ENCODE assay signal across 10 cellular contexts in genomic region chr1:12177156-12177998, GRCh38. TPM values are rescaled to one million over a fixed set of nuclear protein-coding genes. Genes with fewer than 3 reads are reported as not detected.
DNase-seq lines count a peak whose midpoint lies in the region; ATAC-seq and TF ChIP-seq lines count a peak whose summit lies in the region.
"Had no signal": no experiment of that assay in that cellular context is flagged by ENCODE, and none has a peak within 500 bp of the region (broad histone marks: within the 10 kb centered on the region; RNA-seq: fewer than 3 reads in every experiment).

No MANE protein-coding gene starts in this region.

- TF ChIP-seq CTCF in gastroesophageal sphincter (IDR thresholded peaks at IDR 0.05) (no peak), stomach (IDR thresholded peaks at IDR 0.05) (no peak)

- ATAC-seq in gastroesophageal sphincter (no peak), HG02870 (IDR thresholded peaks at IDR 0.05; ENCODE audit: unreplicated experiment) (no peak)

- H3K9me3 ChIP-seq in gastroesophageal sphincter, result no peaks in the 10 kb centered on the region
- H3K9me3 ChIP-seq in stomach, result no peaks in the 10 kb centered on the region

- H3K9me3 Mint-ChIP-seq in activated CD4-positive, alpha-beta T cell treated with anti-CD3 and anti-CD28 coated beads, Interleukin-2, amount 10 ng/mL, durations not matched to agents 24 days and 14 days, result no peaks in the 10 kb centered on the region
- H3K9me3 Mint-ChIP-seq in activated CD4-positive, alpha-beta memory T cell treated with anti-CD3 and anti-CD28 coated beads, Interleukin-2, amount 10 ng/mL, durations not matched to agents 7 days and 5 days, result no peaks in the 10 kb centered on the region

- peaks cover 80% of the 10 kb centered on the region for H3K4me1 Mint-ChIP-seq in activated CD4-positive, alpha-beta T cell treated with anti-CD3 and anti-CD28 coated beads, Interleukin-2, amount 10 ng/mL, durations not matched to agents 24 days and 14 days
- peaks cover 91% of the 10 kb centered on the region for H3K4me1 Mint-ChIP-seq in activated CD4-positive, alpha-beta memory T cell treated with anti-CD3 and anti-CD28 coated beads, Interleukin-2, amount 10 ng/mL, durations not matched to agents 7 days and 5 days

- POLR2A ChIA-PET in activated CD4-positive, alpha-beta memory T cell treated with anti-CD3 and anti-CD28 coated beads, Interleukin-2, amount 10 ng/mL, durations not matched to agents 7 days and 5 days (lab: Charles Lee), result interaction anchor here (0.9 to 27.5 kb wide), 11 partner anchors 13 to 269 kb away, joined by 3 to 918 read pairs (median 7); partner anchors contain the start of gene TNFRSF1B

- intact Hi-C loops in activated CD4-positive, alpha-beta T cell treated with anti-CD3 and anti-CD28 coated beads, Interleukin-2, amount 10 ng/mL, durations not matched to agents 24 days and 14 days (cut with micrococcal nuclease), result loop anchor here (5.0 to 10.0 kb wide), 3 partner anchors 257 to 337 kb away; no protein-coding TSS in a partner anchor
- intact Hi-C loops in stomach (cut with DNase I; ENCODE audit: low total_unique reads), result no loop called here
- intact Hi-C loops in posterior cingulate gyrus (cut with DNase I), result no loop called here

- no peak for TF ChIP-seq POLR2A in gastroesophageal sphincter (IDR thresholded peaks at IDR 0.05)
- TF ChIP-seq POLR2A in stomach (IDR thresholded peaks at IDR 0.05), result no peak

- peaks cover 0 to 97% (median 19%) of the 10 kb centered on the region in 3 donors for H3K4me1 ChIP-seq in gastroesophageal sphincter
- peaks cover 55 to 95% (median 71%) of the 10 kb centered on the region in 4 donors for H3K4me1 ChIP-seq in stomach

- H3K36me3 ChIP-seq in gastroesophageal sphincter, result no peaks in the 10 kb centered on the region
- H3K36me3 ChIP-seq in stomach, result peaks cover 0 to 5% (median 0%) of the 10 kb centered on the region in 4 donors

- H3K27me3 Mint-ChIP-seq in activated CD4-positive, alpha-beta T cell treated with anti-CD3 and anti-CD28 coated beads, Interleukin-2, amount 10 ng/mL, durations not matched to agents 24 days and 14 days, result no peaks in the 10 kb centered on the region
- H3K27me3 Mint-ChIP-seq in activated CD4-positive, alpha-beta memory T cell treated with anti-CD3 and anti-CD28 coated beads, Interleukin-2, amount 10 ng/mL, durations not matched to agents 7 days and 5 days, result no peaks in the 10 kb centered on the region

- H3K27me3 ChIP-seq in gastroesophageal sphincter (peaks cover 33% of the 10 kb centered on the region), stomach (no peaks in the 10 kb centered on the region)

- 68 to 79% methylated on average over 4 to 14 of the region's 24 CpGs for WGBS in gastroesophageal sphincter (ENCODE audit: low coverage in 1 of 2), 2 donors
- WGBS in stomach, 5 donors, result 79 to 84% (median 82%) methylated on average over 22 to 24 of the region's 24 CpGs

- peak overlapping the region in 3 of 4 donors; percentile 54 to 76 (median 64) for H3K27ac ChIP-seq in gastroesophageal sphincter
- peak overlapping the region; percentile 7 to 92 (median 81) for H3K27ac ChIP-seq in stomach
- H3K27ac ChIP-seq: SK-N-MC had no signal

- no peak overlapping the region for H3K4me3 ChIP-seq in gastroesophageal sphincter
- H3K4me3 ChIP-seq in stomach, result no peak overlapping the region
- H3K4me3 ChIP-seq: SK-N-MC had no signal

- CTCF ChIA-PET in activated CD4-positive, alpha-beta memory T cell treated with anti-CD3 and anti-CD28 coated beads, Interleukin-2, amount 10 ng/mL, durations not matched to agents 7 days and 5 days (lab: Charles Lee), result interaction anchor here (0.6 to 7.7 kb wide), 20 partner anchors 9 to 157 kb away, joined by 3 to 85 read pairs (median 4); no protein-coding TSS in a partner anchor

- H3K27ac Mint-ChIP-seq in activated CD4-positive, alpha-beta T cell treated with anti-CD3 and anti-CD28 coated beads, Interleukin-2, amount 10 ng/mL, durations not matched to agents 24 days and 14 days, result peak overlapping the region; percentile 88
- H3K27ac Mint-ChIP-seq in activated CD4-positive, alpha-beta memory T cell treated with anti-CD3 and anti-CD28 coated beads, Interleukin-2, amount 10 ng/mL, durations not matched to agents 7 days and 5 days, result peak overlapping the region; percentile 94

- no peak for TF ChIP-seq EP300 in gastroesophageal sphincter (IDR thresholded peaks at IDR 0.05)
- no peak for TF ChIP-seq EP300 in stomach (IDR thresholded peaks at IDR 0.05)

- peak overlapping the region; percentile 80 for H3K4me3 Mint-ChIP-seq in activated CD4-positive, alpha-beta T cell treated with anti-CD3 and anti-CD28 coated beads, Interleukin-2, amount 10 ng/mL, durations not matched to agents 24 days and 14 days
- H3K4me3 Mint-ChIP-seq in activated CD4-positive, alpha-beta memory T cell treated with anti-CD3 and anti-CD28 coated beads, Interleukin-2, amount 10 ng/mL, durations not matched to agents 7 days and 5 days, result peak overlapping the region; percentile 68

- peaks cover 54% of the 10 kb centered on the region for H3K36me3 Mint-ChIP-seq in activated CD4-positive, alpha-beta T cell treated with anti-CD3 and anti-CD28 coated beads, Interleukin-2, amount 10 ng/mL, durations not matched to agents 24 days and 14 days (ENCODE audit: low read depth)
- peaks cover 85% of the 10 kb centered on the region for H3K36me3 Mint-ChIP-seq in activated CD4-positive, alpha-beta memory T cell treated with anti-CD3 and anti-CD28 coated beads, Interleukin-2, amount 10 ng/mL, durations not matched to agents 7 days and 5 days (ENCODE audit: low read depth)

- peak; percentile 75 for DNase-seq in activated CD4-positive, alpha-beta T cell treated with anti-CD3 and anti-CD28 coated beads, Interleukin-2, amount 10 ng/mL, durations not matched to agents 24 days and 14 days
- no peak for DNase-seq in activated CD4-positive, alpha-beta T cell treated with anti-CD3 and anti-CD28 coated beads, Interleukin-2, amount 50 U/mL, for 1 hour
- DNase-seq in activated CD4-positive, alpha-beta memory T cell treated with anti-CD3 and anti-CD28 coated beads, Interleukin-2, amount 10 ng/mL, durations not matched to agents 7 days and 5 days, result peak; percentile 41
- no peak for DNase-seq in stomach
- DNase-seq in SK-N-DZ (ENCODE audit: low spot score), result no peak
- no peak for DNase-seq in posterior cingulate gyrus
- DNase-seq: NCI-H2227 treated with DMSO at 0.1 percent for 48 hours had no signal

RNA-seq across cellular contexts. Expression of gene TNFRSF1B, which starts 10.6 kb away (rescaled TPM):
- 145 TPM in 2 replicates for total RNA-seq in activated CD4-positive, alpha-beta T cell treated with anti-CD3 and anti-CD28 coated beads, Interleukin-2, amount 10 ng/mL, durations not matched to agents 24 days and 14 days
- 100 to 1,000 TPM; 434 to 447 TPM for total RNA-seq in activated CD4-positive, alpha-beta memory T cell treated with anti-CD3 and anti-CD28 coated beads, Interleukin-2, amount 10 ng/mL, durations not matched to agents 7 days and 5 days
- total RNA-seq in gastroesophageal sphincter (10 to 100 TPM; 10.9 to 34.9 (median 31.0) TPM), stomach (10 to 100 TPM in 4 of 5 donors, 1 to 10 TPM in 1; 7.1 to 24.3 (median 14.9) TPM)
- polyA plus RNA-seq in stomach, result 1 to 10 TPM; 5.4 to 8.4 (median 7.8) TPM
- not detected in 2 replicates for polyA plus RNA-seq in SK-N-DZ (2014; cell fraction: cytosol; rRNA removed)
- polyA plus RNA-seq in SK-N-DZ (2014; cell fraction: nucleus; rRNA removed), result not detected in 2 replicates

RNA-seq across cellular contexts. Expression of gene VPS13D, which starts 52.5 kb away (rescaled TPM):
- 26.9 and 30.8 TPM in 2 replicates for total RNA-seq in activated CD4-positive, alpha-beta T cell treated with anti-CD3 and anti-CD28 coated beads, Interleukin-2, amount 10 ng/mL, durations not matched to agents 24 days and 14 days
- 10 to 100 TPM; 28.1 to 31.4 TPM for total RNA-seq in activated CD4-positive, alpha-beta memory T cell treated with anti-CD3 and anti-CD28 coated beads, Interleukin-2, amount 10 ng/mL, durations not matched to agents 7 days and 5 days
- total RNA-seq in gastroesophageal sphincter (10 to 100 TPM; 62.3 to 95.5 (median 81.5) TPM), stomach (100 to 1,000 TPM in 1 of 5 donors, 10 to 100 TPM in 4; 57.1 to 106 (median 76.5) TPM)
- 10 to 100 TPM in 1 of 3 donors, 1 to 10 TPM in 2; 6.7 to 17.3 (median 9.0) TPM for polyA plus RNA-seq in stomach
- polyA plus RNA-seq in SK-N-DZ (2014; cell fraction: cytosol; rRNA removed), result 4.5 and 9.9 TPM in 2 replicates
- polyA plus RNA-seq in SK-N-DZ (2014; cell fraction: nucleus; rRNA removed), result 4.1 and 5.7 TPM in 2 replicates

Comparison
In these comparisons a context has a peak if more than half of its experiments do, and no peak if none do; other contexts are left out.
1. DNase-seq: peak in activated CD4-positive, alpha-beta T cell treated with anti-CD3 and anti-CD28 coated beads, Interleukin-2, amount 10 ng/mL, durations not matched to agents 24 days and 14 days (single experiment) and activated CD4-positive, alpha-beta memory T cell treated with anti-CD3 and anti-CD28 coated beads, Interleukin-2, amount 10 ng/mL, durations not matched to agents 7 days and 5 days (single experiment); none in activated CD4-positive, alpha-beta T cell treated with anti-CD3 and anti-CD28 coated beads, Interleukin-2, amount 50 U/mL, for 1 hour (single experiment), stomach (single experiment), SK-N-DZ (single experiment) and posterior cingulate gyrus (0 of 10).